33 cellular contexts compared by ENCODE assay signal in genomic region chr6:29727637-29728036, GRCh38. TPM values are rescaled to one million over a fixed set of nuclear protein-coding genes. Genes with fewer than 3 reads are reported as not detected.
DNase-seq lines count a peak whose midpoint lies in the region; ATAC-seq and TF ChIP-seq lines count a peak whose summit lies in the region.
"Had no signal": no experiment of that assay in that cellular context is flagged by ENCODE, and none has a peak within 500 bp of the region (broad histone marks: within the 10 kb centered on the region; RNA-seq: fewer than 3 reads in every experiment).

No MANE protein-coding gene starts in this region.

- H3K27me3 Mint-ChIP-seq in activated CD4-positive, alpha-beta T cell treated with anti-CD3 and anti-CD28 coated beads, Interleukin-2, amount 10 ng/mL, durations not matched to agents 24 days and 14 days: no peaks in the 10 kb centered on the region
- no peaks in the 10 kb centered on the region for H3K27me3 Mint-ChIP-seq in CD4-positive, alpha-beta memory T cell
- no peaks in the 10 kb centered on the region for H3K27me3 Mint-ChIP-seq in activated naive CD8-positive, alpha-beta T cell treated with anti-CD3 and anti-CD28 coated beads for 36 hours
- no peaks in the 10 kb centered on the region for H3K27me3 Mint-ChIP-seq in natural killer cell (ENCODE audit: low read depth in 2 of 2)
- H3K27me3 Mint-ChIP-seq: dendritic cell treated with granulocyte-macrophage colony-stimulating factor and Interleukin-4, amounts not matched to agents 40 ng/mL and 50 ng/mL, for 4 days had no signal

- CTCF ChIA-PET in CD4-positive, alpha-beta memory T cell (lab: Charles Lee; ENCODE audit: partially characterized antibody): interaction anchor here (0.7 to 3.9 kb wide), 9 partner anchors 9 to 286 kb away, joined by 3 to 31 read pairs (median 5); no protein-coding TSS in a partner anchor

- peaks cover 53% of the 10 kb centered on the region for H3K36me3 Mint-ChIP-seq in activated CD4-positive, alpha-beta T cell treated with anti-CD3 and anti-CD28 coated beads, Interleukin-2, amount 10 ng/mL, durations not matched to agents 24 days and 14 days (ENCODE audit: low read depth)
- peaks cover 45 to 57% of the 10 kb centered on the region in 2 donors for H3K36me3 Mint-ChIP-seq in CD4-positive, alpha-beta memory T cell
- peaks cover 53% of the 10 kb centered on the region for H3K36me3 Mint-ChIP-seq in activated naive CD8-positive, alpha-beta T cell treated with anti-CD3 and anti-CD28 coated beads for 36 hours
- H3K36me3 Mint-ChIP-seq in natural killer cell: peaks cover 28% of the 10 kb centered on the region

- POLR2A ChIA-PET in CD4-positive, alpha-beta memory T cell (lab: Charles Lee; ENCODE audit: partially characterized antibody): interaction anchor here (1.2 to 14.8 kb wide), 7 partner anchors 8 to 25 kb away, joined by 3 to 158 read pairs (median 8); no protein-coding TSS in a partner anchor

- no peak for TF ChIP-seq CTCF in natural killer cell (IDR thresholded peaks at IDR 0.05)

- H3K27me3 ChIP-seq in CD4-positive, alpha-beta memory T cell (ENCODE audit: insufficient read depth, low read length): no peaks in the 10 kb centered on the region
- H3K27me3 ChIP-seq: esophagus muscularis mucosa, foreskin keratinocyte, uterus had no signal

- H3K4me3 Mint-ChIP-seq in activated CD4-positive, alpha-beta T cell treated with anti-CD3 and anti-CD28 coated beads, Interleukin-2, amount 10 ng/mL, durations not matched to agents 24 days and 14 days: peak overlapping the region; percentile 30
- H3K4me3 Mint-ChIP-seq in CD4-positive, alpha-beta memory T cell: peak overlapping the region; percentile 15 to 98 (median 66)
- H3K4me3 Mint-ChIP-seq in activated naive CD8-positive, alpha-beta T cell treated with anti-CD3 and anti-CD28 coated beads for 36 hours: no peak overlapping the region
- H3K4me3 Mint-ChIP-seq in natural killer cell: peak overlapping the region; percentile 94
- H3K4me3 Mint-ChIP-seq: dendritic cell treated with granulocyte-macrophage colony-stimulating factor and Interleukin-4, amounts not matched to agents 40 ng/mL and 50 ng/mL, for 4 days; H9 had no signal

- no peaks in the 10 kb centered on the region for H3K9me3 Mint-ChIP-seq in activated CD4-positive, alpha-beta T cell treated with anti-CD3 and anti-CD28 coated beads, Interleukin-2, amount 10 ng/mL, durations not matched to agents 24 days and 14 days
- no peaks in the 10 kb centered on the region for H3K9me3 Mint-ChIP-seq in CD4-positive, alpha-beta memory T cell
- H3K9me3 Mint-ChIP-seq in activated naive CD8-positive, alpha-beta T cell treated with anti-CD3 and anti-CD28 coated beads for 36 hours: no peaks in the 10 kb centered on the region
- no peaks in the 10 kb centered on the region for H3K9me3 Mint-ChIP-seq in natural killer cell
- H3K9me3 Mint-ChIP-seq: dendritic cell treated with granulocyte-macrophage colony-stimulating factor and Interleukin-4, amounts not matched to agents 40 ng/mL and 50 ng/mL, for 4 days; H9 had no signal

- no peak overlapping the region for H3K27ac ChIP-seq in CD4-positive, alpha-beta memory T cell (ENCODE audit: low read depth, low read length)
- H3K27ac ChIP-seq: esophagus muscularis mucosa, foreskin keratinocyte, PC-9, prostate gland, thoracic aorta, uterus, WERI-Rb-1 had no signal

- intact Hi-C loops in activated CD4-positive, alpha-beta T cell treated with anti-CD3 and anti-CD28 coated beads, Interleukin-2, amount 10 ng/mL, durations not matched to agents 24 days and 14 days (cut with micrococcal nuclease): loop anchor here (10.0 kb wide), 1 partner anchor 337 kb away; the partner anchor contains the start of genes POLR1H and PPP1R11
- intact Hi-C loops in CD4-positive, alpha-beta memory T cell (cut with micrococcal nuclease): no loop called here
- intact Hi-C loops in natural killer cell (cut with micrococcal nuclease): loop anchor here (10.0 kb wide), 1 partner anchor 217 kb away; the partner anchor contains the start of gene HLA-A

- DNase-seq in activated CD4-positive, alpha-beta T cell treated with anti-CD3 and anti-CD28 coated beads, Interleukin-2, amount 10 ng/mL, durations not matched to agents 24 days and 14 days: no peak
- DNase-seq in activated CD4-positive, alpha-beta T cell treated with anti-CD3 and anti-CD28 coated beads for 1 hour: no peak
- DNase-seq in CD4-positive, alpha-beta memory T cell: no peak
- DNase-seq in activated naive CD8-positive, alpha-beta T cell treated with anti-CD3 and anti-CD28 coated beads for 36 hours: no peak
- DNase-seq in natural killer cell (no peak), iPS-NIHi7 (ENCODE audit: extremely low spot score) (no peak)
- DNase-seq: caudate nucleus; COR-L47; DMS79; foreskin keratinocyte; GDM1; H9; KG1; left cardiac atrium; MM.1S; NCI-H2029 treated with DMSO at 0.1 percent for 48 hours; NCI-H526 treated with DMSO at 0.1 percent for 48 hours; nucleus accumbens; PC-9; stimulated activated CD4-positive, alpha-beta T cell treated with anti-CD3 and anti-CD28 coated beads, Interleukin-12 subunit alpha, Interleukin-12 subunit beta, amount 100 ng/mL, for 4 hours; stimulated activated CD4-positive, alpha-beta T cell treated with anti-CD3 and anti-CD28 coated beads, Interleukin-4, amount 100 ng/mL, for 1 hour; T1000; uterus; WERI-Rb-1 had no signal

- peaks cover 53% of the 10 kb centered on the region for H3K4me1 ChIP-seq in CD4-positive, alpha-beta memory T cell (ENCODE audit: insufficient read depth, low read length)
- H3K4me1 ChIP-seq: foreskin keratinocyte, prostate gland, uterus had no signal

- H3K27ac Mint-ChIP-seq in activated CD4-positive, alpha-beta T cell treated with anti-CD3 and anti-CD28 coated beads, Interleukin-2, amount 10 ng/mL, durations not matched to agents 24 days and 14 days: peak overlapping the region; percentile 62
- H3K27ac Mint-ChIP-seq in CD4-positive, alpha-beta memory T cell: peak overlapping the region; percentile 50 to 96 (median 61)
- H3K27ac Mint-ChIP-seq in activated naive CD8-positive, alpha-beta T cell treated with anti-CD3 and anti-CD28 coated beads for 36 hours: peak overlapping the region; percentile 70
- peak overlapping the region; percentile 79 to 94 for H3K27ac Mint-ChIP-seq in natural killer cell
- H3K27ac Mint-ChIP-seq: dendritic cell treated with granulocyte-macrophage colony-stimulating factor and Interleukin-4, amounts not matched to agents 40 ng/mL and 50 ng/mL, for 4 days; H9 had no signal

- peaks cover 51% of the 10 kb centered on the region for H3K4me1 Mint-ChIP-seq in activated CD4-positive, alpha-beta T cell treated with anti-CD3 and anti-CD28 coated beads, Interleukin-2, amount 10 ng/mL, durations not matched to agents 24 days and 14 days
- H3K4me1 Mint-ChIP-seq in CD4-positive, alpha-beta memory T cell: peaks cover 42 to 92% (median 61%) of the 10 kb centered on the region in 4 donors
- H3K4me1 Mint-ChIP-seq in activated naive CD8-positive, alpha-beta T cell treated with anti-CD3 and anti-CD28 coated beads for 36 hours: peaks cover 55% of the 10 kb centered on the region
- H3K4me1 Mint-ChIP-seq in natural killer cell: peaks cover 66 to 76% of the 10 kb centered on the region in 2 donors

- no peaks in the 10 kb centered on the region for H3K9me3 ChIP-seq in CD4-positive, alpha-beta memory T cell (ENCODE audit: control insufficient read depth in 1 of 2, low read length in 2 of 2)
- H3K9me3 ChIP-seq: esophagus muscularis mucosa, prostate gland, thoracic aorta, uterus had no signal

- ATAC-seq in natural killer cell (no peak), HG02938 (IDR thresholded peaks at IDR 0.05; ENCODE audit: unreplicated experiment) (no peak), HG03196 (IDR thresholded peaks at IDR 0.05; ENCODE audit: unreplicated experiment) (no peak)
- ATAC-seq: foreskin keratinocyte, left cardiac atrium, Right ventricle myocardium inferior, sciatic nerve, SK-N-SH treated with all-trans-retinoic acid at 6 μM for 48 hours had no signal

- H3K4me3 ChIP-seq in CD4-positive, alpha-beta memory T cell (ENCODE audit: low read length in 2 of 2): no peak overlapping the region
- H3K4me3 ChIP-seq: esophagus muscularis mucosa, PC-9, prostate gland, thoracic aorta, uterus had no signal

- peaks cover 44% of the 10 kb centered on the region for H3K36me3 ChIP-seq in CD4-positive, alpha-beta memory T cell (ENCODE audit: insufficient read depth, low read length)
- H3K36me3 ChIP-seq: prostate gland, uterus, WERI-Rb-1 had no signal

RNA-seq across cellular contexts. Expression of gene HLA-F, which starts 4.4 kb away (rescaled TPM):
- total RNA-seq in activated CD4-positive, alpha-beta T cell treated with anti-CD3 and anti-CD28 coated beads, Interleukin-2, amount 10 ng/mL, durations not matched to agents 24 days and 14 days: 254 and 270 TPM in 2 replicates
- total RNA-seq in CD4-positive, alpha-beta memory T cell: 100 to 1,000 TPM; 573 to 585 TPM
- polyA plus RNA-seq in CD4-positive, alpha-beta memory T cell: 100 to 1,000 TPM; 379 to 418 TPM
- total RNA-seq in activated naive CD8-positive, alpha-beta T cell treated with anti-CD3 and anti-CD28 coated beads for 36 hours: 100 to 1,000 TPM; 178 to 181 TPM
- 1,000 to 10,000 TPM; 1,031 to 1,621 (median 1,125) TPM for total RNA-seq in natural killer cell

RNA-seq across cellular contexts. Expression of gene ZFP57, which starts 46.7 kb away (rescaled TPM):
- total RNA-seq in activated CD4-positive, alpha-beta T cell treated with anti-CD3 and anti-CD28 coated beads, Interleukin-2, amount 10 ng/mL, durations not matched to agents 24 days and 14 days: 2.0 and 2.7 TPM in 2 replicates
- total RNA-seq in CD4-positive, alpha-beta memory T cell: not detected
- polyA plus RNA-seq in CD4-positive, alpha-beta memory T cell: 1 to 10 TPM; 2.4 to 3.0 TPM
- total RNA-seq in activated naive CD8-positive, alpha-beta T cell treated with anti-CD3 and anti-CD28 coated beads for 36 hours: 10 to 100 TPM; 10.6 to 11.5 TPM
- 10 to 100 TPM in 1 of 3 donors, 1 to 10 TPM in 1, not detected in 1; 2.9 to 12.8 TPM for total RNA-seq in natural killer cell
- total RNA-seq: Right ventricle myocardium inferior, sciatic nerve had no signal
